In genomic region chr3:88149516-88150362, GRCh38 we compare ENCODE assay signal across 1 cellular context.
TF ChIP-seq lines count a peak whose summit lies in the region.

C3orf38 (plus strand) TSS chr3:88149959; CDS start chr3:88150053, 94 bp downstream.

TF ChIP-seq in GM12878, 131 proteins besides CTCF, POLR2A, EP300 and RAD21 (continued from another document and continues in another):
- TF ChIP-seq JUND (IDR thresholded peaks at IDR 0.05; ENCODE audit: low read depth, low read length) (no peak), ZZZ3 (IDR thresholded peaks at IDR 0.05; ENCODE audit: control insufficient read depth, insufficient read length, low read depth) (no peak), USF2 (IDR thresholded peaks at IDR 0.05; ENCODE audit: borderline replicate concordance, low read depth, low read length) (no peak), RBBP5 (conservative IDR thresholded peaks at IDR 0.05) (no peak), NRF1 (conservative IDR thresholded peaks at IDR 0.05; ENCODE audit: low read depth, low read length) (peak; percentile 68), BACH1 (IDR thresholded peaks at IDR 0.05; ENCODE audit: borderline replicate concordance) (peak; percentile 42; the same call in 1 of the 2 replicates), SIX5 (IDR thresholded peaks at IDR 0.05; ENCODE audit: low read depth, low read length, severe bottlenecking) (peak; percentile 52), ZSCAN29 (IDR thresholded peaks at IDR 0.05) (no peak), E2F4 (IDR thresholded peaks at IDR 0.05; ENCODE audit: low read depth, low read length) (peak; percentile 95), SPI1 (IDR thresholded peaks at IDR 0.05; ENCODE audit: borderline replicate concordance, insufficient read depth, low read depth, low read length) (peak; percentile 50; the same call in 1 of the 2 replicates), TARDBP (IDR thresholded peaks at IDR 0.05; ENCODE audit: borderline replicate concordance) (peak; percentile 75; the same call in 1 of the 2 replicates), MAX (IDR thresholded peaks at IDR 0.05; ENCODE audit: low read depth, low read length) (0 out of 2 replicates have a peak, but pooled peaks have one; percentile 26), RELB (IDR thresholded peaks at IDR 0.05; ENCODE audit: low read depth) (peak; percentile 80; the same call in 1 of the 2 replicates), FOXK2 (IDR thresholded peaks at IDR 0.05) (no peak), ZBTB4 (CRISPR knock-in tag; IDR thresholded peaks at IDR 0.05) (no peak), HSF1 (IDR thresholded peaks at IDR 0.05; ENCODE audit: low read depth, low read length) (no peak), BCL11A (IDR thresholded peaks at IDR 0.05; ENCODE audit: low read depth, low read length) (no peak), WRNIP1 (IDR thresholded peaks at IDR 0.05; ENCODE audit: borderline replicate concordance, low read depth, low read length) (no peak), BCLAF1 (IDR thresholded peaks at IDR 0.05) (no peak), KLF5 (IDR thresholded peaks at IDR 0.05; ENCODE audit: partially characterized antibody) (peak; percentile 19), HDAC2 (IDR thresholded peaks at IDR 0.05) (no peak), HCFC1 (IDR thresholded peaks at IDR 0.05; ENCODE audit: low read length) (peak; percentile 75), TCF7 (IDR thresholded peaks at IDR 0.05; ENCODE audit: borderline replicate concordance) (no peak), NR2F1 (conservative IDR thresholded peaks at IDR 0.05) (peak; percentile 82), ZNF274 (IDR thresholded peaks at IDR 0.05; ENCODE audit: insufficient read depth, insufficient read length) (no peak), CEBPB (IDR thresholded peaks at IDR 0.05; ENCODE audit: borderline replicate concordance in 1 of 2, low read depth in 2 of 2, low read length in 2 of 2) (no peak), HDAC6 (IDR thresholded peaks at IDR 0.05; ENCODE audit: unreplicated experiment) (peak; percentile 66), NBN (IDR thresholded peaks at IDR 0.05) (peak; percentile 86), RUNX3 (IDR thresholded peaks at IDR 0.05; ENCODE audit: low read length) (peak; percentile 74), E2F8 (IDR thresholded peaks at IDR 0.05; ENCODE audit: low read depth, partially characterized antibody) (peak; percentile 84), TCF3 (IDR thresholded peaks at IDR 0.05; ENCODE audit: borderline replicate concordance, insufficient read depth, low read depth, low read length) (no peak), USF1 (IDR thresholded peaks at IDR 0.05; ENCODE audit: borderline replicate concordance, extremely low read length, insufficient read depth, low read depth, low read length) (no peak), CUX1 (IDR thresholded peaks at IDR 0.05; ENCODE audit: insufficient replicate concordance, low read depth, low read length) (no peak), ESRRA (IDR thresholded peaks at IDR 0.05; ENCODE audit: low read length) (no peak), SMAD5 (IDR thresholded peaks at IDR 0.05; ENCODE audit: low read depth) (peak; percentile 63; the same call in 1 of the 2 replicates), IRF3 (IDR thresholded peaks at IDR 0.05) (no peak)
